Comparison of ENCODE assay signal across 12 cellular contexts in the genomic region with DNA sequence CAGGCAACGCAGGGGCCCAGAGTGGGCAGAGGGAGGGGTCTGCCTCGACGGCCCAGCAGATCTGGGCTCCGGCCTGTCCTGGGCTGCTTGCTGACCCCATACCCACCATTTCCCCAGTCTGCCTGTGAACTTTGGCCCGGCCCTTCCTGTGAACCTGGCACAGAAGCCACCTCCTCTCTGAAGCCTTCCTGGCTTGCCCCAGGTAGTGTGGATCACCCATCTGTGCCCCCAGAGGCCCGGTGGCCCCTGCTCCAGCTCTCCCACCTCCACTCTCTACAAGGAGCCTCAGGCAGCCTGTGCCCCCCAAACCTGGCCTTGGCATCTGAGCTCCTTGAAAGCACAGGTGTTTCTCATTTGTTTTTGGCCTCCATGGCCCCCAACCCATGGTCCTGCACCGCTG. TPM values are rescaled to one million over a fixed set of nuclear protein-coding genes. Genes with fewer than 3 reads are reported as not detected.
DNase-seq lines count a peak whose midpoint lies in the region; ATAC-seq and TF ChIP-seq lines count a peak whose summit lies in the region.
"Had no signal": no experiment of that assay in that cellular context is flagged by ENCODE, and none has a peak within 500 bp of the region (broad histone marks: within the 10 kb centered on the region; RNA-seq: fewer than 3 reads in every experiment).

No MANE protein-coding gene starts in this region.

- H3K27me3 Mint-ChIP-seq in T-helper 1 cell treated with Interleukin-12 subunit alpha and Interleukin-12 subunit beta and Interleukin-4 antibody, amounts not matched to agents 30 μg/mL and 1 μg/mL, for 36 hours (ENCODE audit: low read depth): no peaks in the 10 kb centered on the region

- TF ChIP-seq CTCF in Peyer's patch (IDR thresholded peaks at IDR 0.05): no peak
- no peak for TF ChIP-seq CTCF in dorsolateral prefrontal cortex (IDR thresholded peaks at IDR 0.05 in 54 of 56, conservative IDR thresholded peaks at IDR 0.05 in 2 of 56; ENCODE audit: low read depth in 1 of 56, partially characterized antibody in 56 of 56)

- no peak overlapping the region for H3K9ac ChIP-seq in GM23248

- peaks cover 43% of the 10 kb centered on the region for H3K4me1 Mint-ChIP-seq in T-helper 1 cell treated with Interleukin-12 subunit alpha and Interleukin-12 subunit beta and Interleukin-4 antibody, amounts not matched to agents 30 μg/mL and 1 μg/mL, for 36 hours (ENCODE audit: low read depth)
- H3K4me1 Mint-ChIP-seq in stimulated activated effector memory CD8-positive, alpha-beta T cell treated with anti-CD3 and anti-CD28 coated beads, Interleukin-12 subunit alpha, Interleukin-12 subunit beta, amount 100 ng/mL, for 72 hours: peaks cover 75% of the 10 kb centered on the region

- no peaks in the 10 kb centered on the region for H3K79me2 ChIP-seq in GM23248 (ENCODE audit: insufficient read depth)

- ATAC-seq in stimulated activated effector memory CD8-positive, alpha-beta T cell treated with anti-CD3 and anti-CD28 coated beads, Interleukin-12 subunit alpha, Interleukin-12 subunit beta, amount 100 ng/mL, for 72 hours: no peak
- ATAC-seq in GM18909 (IDR thresholded peaks at IDR 0.05; ENCODE audit: poor library complexity, unreplicated experiment): no peak
- ATAC-seq: WTC11 had no signal

- intact Hi-C loops in dorsolateral prefrontal cortex (cut with DNase I): no loop called here

- peaks cover 17% of the 10 kb centered on the region for H3K36me3 Mint-ChIP-seq in T-helper 1 cell treated with Interleukin-12 subunit alpha and Interleukin-12 subunit beta and Interleukin-4 antibody, amounts not matched to agents 30 μg/mL and 1 μg/mL, for 36 hours (ENCODE audit: low read depth)
- peaks cover 54% of the 10 kb centered on the region for H3K36me3 Mint-ChIP-seq in stimulated activated effector memory CD8-positive, alpha-beta T cell treated with anti-CD3 and anti-CD28 coated beads, Interleukin-12 subunit alpha, Interleukin-12 subunit beta, amount 100 ng/mL, for 72 hours
- H3K36me3 Mint-ChIP-seq: WTC11 had no signal

- H4K20me1 ChIP-seq in GM23248 (ENCODE audit: insufficient read depth): no peaks in the 10 kb centered on the region

- no peak for TF ChIP-seq POLR2A in Peyer's patch (IDR thresholded peaks at IDR 0.05)

- H3K4me3 ChIP-seq in Peyer's patch: peak overlapping the region in 1 of 4 donors; percentile 1
- H3K4me3 ChIP-seq in dorsolateral prefrontal cortex: no peak overlapping the region
- H3K4me3 ChIP-seq in GM23248: no peak overlapping the region

- H3K9me2 ChIP-seq in GM23248 (ENCODE audit: insufficient read depth): no peaks in the 10 kb centered on the region

- DNase-seq in T-helper 1 cell: no peak
- no peak for DNase-seq in Peyer's patch
- no peak for DNase-seq in dorsolateral prefrontal cortex
- DNase-seq in stimulated activated effector memory CD8-positive, alpha-beta T cell treated with anti-CD3 and anti-CD28 coated beads, Interleukin-12 subunit alpha, Interleukin-12 subunit beta, amount 100 ng/mL, for 72 hours (ENCODE audit: low spot score in 2 of 2): no peak
- no peak for DNase-seq in GM23248
- no peak for DNase-seq in UCSD-AML1 (lab: John Stamatoyannopoulos, UW; ENCODE audit: unreplicated experiment)
- DNase-seq: H9 had no signal

- H2AFZ ChIP-seq in GM23248: no peak overlapping the region

- in situ Hi-C loops in GM23248 (cut with MboI): no loop called here

- no peaks in the 10 kb centered on the region for H3K27me3 ChIP-seq in Peyer's patch
- no peaks in the 10 kb centered on the region for H3K27me3 ChIP-seq in dorsolateral prefrontal cortex
- no peaks in the 10 kb centered on the region for H3K27me3 ChIP-seq in GM23248 (replicated peaks; ENCODE audit: insufficient read depth)

- H3K27ac ChIP-seq in Peyer's patch: peak overlapping the region; percentile 22 to 67 (median 54)
- peak overlapping the region; percentile 23 to 100 (median 98) for H3K27ac ChIP-seq in dorsolateral prefrontal cortex
- H3K27ac ChIP-seq in GM23248: no peak overlapping the region
- H3K27ac ChIP-seq: 22Rv1, RWPE1 had no signal

- peak overlapping the region; percentile 55 for H3K4me3 Mint-ChIP-seq in T-helper 1 cell treated with Interleukin-12 subunit alpha and Interleukin-12 subunit beta and Interleukin-4 antibody, amounts not matched to agents 30 μg/mL and 1 μg/mL, for 36 hours
- H3K4me3 Mint-ChIP-seq in stimulated activated effector memory CD8-positive, alpha-beta T cell treated with anti-CD3 and anti-CD28 coated beads, Interleukin-12 subunit alpha, Interleukin-12 subunit beta, amount 100 ng/mL, for 72 hours: peak overlapping the region; percentile 64
- H3K4me3 Mint-ChIP-seq: H9, WTC11 had no signal

- WGBS in GM23248 (ENCODE audit: low coverage in 1 of 2, low lambda C conversion rate in 2 of 2, missing lambda C conversion rate in 2 of 2), 2 experiments: 84 to 89% methylated on average over 7 of the region's 7 CpGs

- H3K4me1 ChIP-seq in Peyer's patch (peaks cover 0 to 53% (median 45%) of the 10 kb centered on the region in 4 donors), GM23248 (ENCODE audit: insufficient read depth) (peaks cover 16% of the 10 kb centered on the region)

- H3K27ac Mint-ChIP-seq in T-helper 1 cell treated with Interleukin-12 subunit alpha and Interleukin-12 subunit beta and Interleukin-4 antibody, amounts not matched to agents 30 μg/mL and 1 μg/mL, for 36 hours: peak overlapping the region; percentile 82
- peak overlapping the region; percentile 98 for H3K27ac Mint-ChIP-seq in stimulated activated effector memory CD8-positive, alpha-beta T cell treated with anti-CD3 and anti-CD28 coated beads, Interleukin-12 subunit alpha, Interleukin-12 subunit beta, amount 100 ng/mL, for 72 hours
- H3K27ac Mint-ChIP-seq: WTC11 had no signal

- H3F3A ChIP-seq in GM23248 (ENCODE audit: insufficient read depth): peaks cover 12% of the 10 kb centered on the region

- no peaks in the 10 kb centered on the region for H3K9me3 ChIP-seq in Peyer's patch
- H3K9me3 ChIP-seq in GM23248 (ENCODE audit: low read depth): no peaks in the 10 kb centered on the region

- H3K36me3 ChIP-seq in Peyer's patch (peaks cover 0 to 9% (median 0%) of the 10 kb centered on the region in 3 donors), GM23248 (ENCODE audit: low read depth) (no peaks in the 10 kb centered on the region)

- H3K4me2 ChIP-seq in GM23248 (ENCODE audit: unreplicated experiment): no peak overlapping the region

- no peaks in the 10 kb centered on the region for H3K9me3 Mint-ChIP-seq in T-helper 1 cell treated with Interleukin-12 subunit alpha and Interleukin-12 subunit beta and Interleukin-4 antibody, amounts not matched to agents 30 μg/mL and 1 μg/mL, for 36 hours
- H3K9me3 Mint-ChIP-seq in stimulated activated effector memory CD8-positive, alpha-beta T cell treated with anti-CD3 and anti-CD28 coated beads, Interleukin-12 subunit alpha, Interleukin-12 subunit beta, amount 100 ng/mL, for 72 hours: no peaks in the 10 kb centered on the region
- H3K9me3 Mint-ChIP-seq: H9, WTC11 had no signal

RNA-seq across cellular contexts. Expression of a gene that starts 15.7 kb away (rescaled TPM):
- total RNA-seq in Peyer's patch (10 to 100 TPM in 1 of 4 donors, 1 to 10 TPM in 3; 8.2 to 16.5 (median 9.0) TPM), dorsolateral prefrontal cortex (10 to 100 TPM in 32 of 120 experiments, 1 to 10 TPM in 88; 3.7 to 27.9 (median 8.5) TPM)
- total RNA-seq in GM23248 (2014; rRNA removed; shearing (Covaris generic)): 18.0 and 23.4 TPM in 2 replicates
- polyA plus RNA-seq in GM23248 (2016; fragmentation: Nextera tagmentation; extraction: Ambion mirVana): 9.0 and 9.3 TPM in 2 replicates

RNA-seq across cellular contexts. Expression of a gene that starts 34.1 kb away (rescaled TPM):
- total RNA-seq in Peyer's patch (10 to 100 TPM; 18.2 to 49.1 (median 28.2) TPM), dorsolateral prefrontal cortex (10 to 100 TPM; 35.8 to 75.4 (median 58.2) TPM)
- 45.7 and 46.8 TPM in 2 replicates for total RNA-seq in GM23248 (2014; rRNA removed; shearing (Covaris generic))
- 33.4 and 34.2 TPM in 2 replicates for polyA plus RNA-seq in GM23248 (2016; fragmentation: Nextera tagmentation; extraction: Ambion mirVana)
